Comparison of ENCODE assay signal across 8 cellular contexts in the genomic region with DNA sequence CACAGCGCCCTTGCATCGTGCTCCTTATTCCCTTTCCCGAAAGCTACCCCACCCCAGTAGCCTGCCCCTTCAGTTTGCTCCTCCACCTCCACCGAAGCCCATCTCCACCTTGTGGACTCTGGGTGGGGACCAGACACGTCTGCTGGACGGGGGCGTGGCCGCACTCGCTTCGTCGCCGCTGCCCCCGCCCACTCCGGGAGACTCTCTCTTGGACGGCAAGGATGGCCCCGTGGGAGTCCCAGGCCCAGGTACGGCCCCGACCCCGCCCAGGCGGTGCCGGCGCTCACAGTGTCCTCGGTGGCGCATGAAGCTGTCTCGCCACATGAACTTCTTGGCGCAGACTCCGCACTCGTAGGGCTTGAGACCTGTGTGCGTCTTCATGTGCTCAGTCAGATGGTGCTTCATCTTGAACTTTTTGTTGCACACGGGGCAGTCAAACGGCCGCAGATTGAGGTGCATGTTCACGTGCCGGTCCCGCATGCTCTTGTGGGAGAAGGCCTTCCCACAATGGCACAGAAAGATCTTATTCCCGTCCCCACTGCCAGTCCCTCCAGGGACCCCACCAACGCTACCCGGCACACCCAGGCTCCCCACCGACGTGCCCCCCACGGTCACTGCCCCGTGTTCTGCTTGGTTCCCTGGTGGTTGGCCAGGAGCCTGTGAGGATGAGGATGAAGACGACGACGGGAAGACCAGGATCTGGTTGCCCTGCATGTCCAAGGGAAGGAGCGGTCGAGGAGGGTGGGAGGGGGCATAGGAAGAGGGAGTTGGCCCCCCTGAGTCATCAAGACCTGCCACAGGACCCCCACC. TPM values are rescaled to one million over a fixed set of nuclear protein-coding genes. Genes with fewer than 3 reads are reported as not detected.
DNase-seq lines count a peak whose midpoint lies in the region; ATAC-seq and TF ChIP-seq lines count a peak whose summit lies in the region.

No MANE protein-coding gene starts in this region.

- no peak overlapping the region for H2BK15ac ChIP-seq in neuronal stem cell (ENCODE audit: low read length)

- H3K27me3 ChIP-seq in SJCRH30, result no peaks in the 10 kb centered on the region
- H3K27me3 ChIP-seq in neuronal stem cell (ENCODE audit: control insufficient read depth in 3 of 3, insufficient read depth in 3 of 3, low read depth in 1 of 3, low read length in 3 of 3), result peaks cover 0 to 16% (median 0%) of the 10 kb centered on the region in 3 experiments

- WGBS in neuronal stem cell (ENCODE audit: extremely low coverage in 2 of 2, insufficient read length in 2 of 2, insufficient replicate concordance in 1 of 2), 2 donors, result no CpG with 5 or more reads among the region's 47 CpGs

- no peak overlapping the region for H2AK5ac ChIP-seq in neuronal stem cell (ENCODE audit: low read depth, low read length)

- peak; percentile 37 for DNase-seq in NCI-H146 (lab: John Stamatoyannopoulos, UW)
- DNase-seq in NCI-H146 treated with DMSO at 0.1 percent for 48 hours (lab: John Stamatoyannopoulos, UW; ENCODE audit: unreplicated experiment), result no peak
- DNase-seq in SJCRH30, result no peak
- no peak for DNase-seq in epithelial cell of proximal tubule (ENCODE audit: low read depth)
- DNase-seq in neuronal stem cell (ENCODE audit: low spot score), result no peak
- no peak for DNase-seq in NCI-H2171 (lab: John Stamatoyannopoulos, UW)

- H2BK120ac ChIP-seq in neuronal stem cell (ENCODE audit: low read depth, low read length), result no peak overlapping the region

- no peak overlapping the region for H4K8ac ChIP-seq in neuronal stem cell (ENCODE audit: low read depth, low read length)

- H4K91ac ChIP-seq in neuronal stem cell (ENCODE audit: low read depth, low read length, poor library complexity), result no peak overlapping the region

- H3K36me3 ChIP-seq in SJCRH30 (peaks cover 17% of the 10 kb centered on the region), neuronal stem cell (replicated peaks in 1 of 2; ENCODE audit: control insufficient read depth in 2 of 2, insufficient read depth in 2 of 2, low read length in 2 of 2) (peaks cover 19 to 37% of the 10 kb centered on the region in 2 donors)

- H2AFZ ChIP-seq in neuronal stem cell (ENCODE audit: low read length), result no peak overlapping the region

- peaks cover 3% of the 10 kb centered on the region for H3K79me1 ChIP-seq in neuronal stem cell (ENCODE audit: low read depth, low read length)

- no peak overlapping the region for H2BK12ac ChIP-seq in neuronal stem cell (ENCODE audit: low read length)

- H3K4ac ChIP-seq in neuronal stem cell (ENCODE audit: low read length), result no peak overlapping the region

- H3K18ac ChIP-seq in neuronal stem cell (ENCODE audit: low read length), result no peak overlapping the region

- no peak overlapping the region for H2BK5ac ChIP-seq in neuronal stem cell (ENCODE audit: low read length)

- H3K14ac ChIP-seq in neuronal stem cell (ENCODE audit: low read length), result no peak overlapping the region

- H3K27ac ChIP-seq in SJCRH30 (no peak overlapping the region), neuronal stem cell (replicated peaks; ENCODE audit: low read length) (no peak overlapping the region)

- ATAC-seq in HG03139 (IDR thresholded peaks at IDR 0.05; ENCODE audit: unreplicated experiment), result no peak
- ATAC-seq in GM19452 (IDR thresholded peaks at IDR 0.05; ENCODE audit: unreplicated experiment), result no peak

- peak overlapping the region; percentile 66 for H3K23ac ChIP-seq in neuronal stem cell (ENCODE audit: low read depth, low read length, poor library complexity)

- H3K4me1 ChIP-seq in SJCRH30, result peaks cover 7% of the 10 kb centered on the region
- peaks cover 20 to 31% of the 10 kb centered on the region in 2 donors for H3K4me1 ChIP-seq in neuronal stem cell (ENCODE audit: control insufficient read depth in 2 of 2, insufficient read depth in 1 of 2, low read depth in 1 of 2, low read length in 2 of 2)

- H3K9me3 ChIP-seq in SJCRH30 (replicated peaks) (no peaks in the 10 kb centered on the region), neuronal stem cell (replicated peaks in 1 of 2; ENCODE audit: control insufficient read depth in 2 of 2, insufficient read depth in 1 of 2, low read depth in 1 of 2, low read length in 2 of 2) (no peaks in the 10 kb centered on the region)

- H3K4me2 ChIP-seq in neuronal stem cell (ENCODE audit: insufficient read depth, low read length, poor library complexity, severe bottlenecking), result no peak overlapping the region

- H3K4me3 ChIP-seq in SJCRH30 (peak overlapping the region; percentile 74; the same call in 1 of the 2 replicates), epithelial cell of proximal tubule (ENCODE audit: low read depth, low read length) (peak overlapping the region; percentile 74), neuronal stem cell (ENCODE audit: low read length in 2 of 2) (peak overlapping the region in 1 of 2 donors; percentile 79)

- TF ChIP-seq CTCF in epithelial cell of proximal tubule (conservative IDR thresholded peaks at IDR 0.05; ENCODE audit: low read depth, low read length), result no peak

- H3K9ac ChIP-seq in neuronal stem cell (ENCODE audit: low read depth, low read length, poor library complexity), result no peak overlapping the region

RNA-seq across cellular contexts. Expression of a gene that starts 1.3 kb away (rescaled TPM):
- 15.4 and 16.2 TPM in 2 replicates for total RNA-seq in SJCRH30 (2014; rRNA removed; shearing (Covaris generic))
- 108 and 144 TPM in 2 replicates for total RNA-seq in epithelial cell of proximal tubule
- polyA plus RNA-seq in neuronal stem cell (2013, experiment 1 of 2), result 12.5 TPM
- polyA plus RNA-seq in neuronal stem cell (2013, experiment 2 of 2), result 13.2 TPM

RNA-seq across cellular contexts. Expression of a gene that starts 2.4 kb away (rescaled TPM):
- 7.1 and 9.6 TPM in 2 replicates for total RNA-seq in SJCRH30 (2014; rRNA removed; shearing (Covaris generic))
- 8.2 and 13.5 TPM in 2 replicates for total RNA-seq in epithelial cell of proximal tubule
- 18.2 TPM for polyA plus RNA-seq in neuronal stem cell (2013, experiment 1 of 2)
- 17.1 TPM for polyA plus RNA-seq in neuronal stem cell (2013, experiment 2 of 2)

RNA-seq across cellular contexts. Expression of a gene that starts 7.6 kb away (rescaled TPM):
- total RNA-seq in SJCRH30 (2014; rRNA removed; shearing (Covaris generic)), result 52.9 and 55.2 TPM in 2 replicates
- total RNA-seq in epithelial cell of proximal tubule, result 52.7 and 58.1 TPM in 2 replicates
- polyA plus RNA-seq in neuronal stem cell (2013, experiment 1 of 2), result 40.8 TPM
- polyA plus RNA-seq in neuronal stem cell (2013, experiment 2 of 2), result 39.2 TPM

RNA-seq across cellular contexts. Expression of a gene that starts 16.4 kb away (rescaled TPM):
- total RNA-seq in SJCRH30 (2014; rRNA removed; shearing (Covaris generic)), result 14.3 and 20.9 TPM in 2 replicates
- total RNA-seq in epithelial cell of proximal tubule, result 34.0 and 46.8 TPM in 2 replicates
- 56.5 TPM for polyA plus RNA-seq in neuronal stem cell (2013, experiment 1 of 2)
- 55.4 TPM for polyA plus RNA-seq in neuronal stem cell (2013, experiment 2 of 2)

RNA-seq across cellular contexts. Expression of a gene that starts 25.7 kb away (rescaled TPM):
- 102 and 104 TPM in 2 replicates for total RNA-seq in SJCRH30 (2014; rRNA removed; shearing (Covaris generic))
- total RNA-seq in epithelial cell of proximal tubule, result 55.8 and 69.3 TPM in 2 replicates
- 63.9 TPM for polyA plus RNA-seq in neuronal stem cell (2013, experiment 1 of 2)
- 63.8 TPM for polyA plus RNA-seq in neuronal stem cell (2013, experiment 2 of 2)
